6 cellular contexts compared by ENCODE assay signal in the genomic region with DNA sequence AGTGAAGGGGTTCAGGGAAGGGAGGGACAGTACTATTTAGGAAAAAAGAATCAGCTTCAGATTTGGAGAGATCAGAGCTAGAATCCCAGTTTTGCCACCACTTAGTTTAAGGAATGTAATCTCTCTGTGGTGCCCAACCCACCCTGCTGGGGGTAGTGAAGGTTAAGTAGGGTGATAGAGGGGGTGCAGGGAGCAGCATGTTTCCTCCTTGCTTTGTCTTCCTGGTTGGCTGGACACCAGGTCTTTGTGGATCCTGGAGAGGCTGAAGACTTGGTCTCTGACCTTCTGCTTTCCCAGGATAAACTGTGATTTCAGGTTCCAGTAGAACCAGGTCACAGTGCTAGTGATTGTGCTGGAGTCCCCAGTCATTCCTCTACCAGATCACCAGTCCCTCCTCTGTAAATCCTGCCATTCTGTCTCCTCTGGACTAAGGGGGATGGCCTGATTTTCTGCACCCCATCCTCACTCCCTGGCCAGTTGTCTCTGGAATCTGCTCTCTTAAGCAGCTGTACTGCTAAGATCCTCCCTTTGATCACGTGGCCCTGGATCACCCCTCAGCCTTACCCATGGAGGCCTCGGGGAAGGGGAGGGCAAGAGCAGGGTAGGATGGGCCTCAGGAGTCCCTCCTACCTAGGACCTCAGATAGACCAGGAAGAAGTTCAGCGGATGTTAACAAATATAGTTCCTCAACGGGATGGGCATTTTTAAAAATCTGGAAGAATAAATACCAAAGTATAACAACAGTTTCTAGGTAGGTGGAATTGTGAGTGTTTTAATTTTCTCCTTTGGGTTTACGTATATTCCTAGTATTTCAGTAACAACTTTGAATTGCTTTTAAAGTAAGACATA. TPM values are rescaled to one million over a fixed set of nuclear protein-coding genes. Genes with fewer than 3 reads are reported as not detected.
A peak's percentile ranks its signal among the peaks of the same experiment; 100 is the strongest.
DNase-seq lines count a peak whose midpoint lies in the region; ATAC-seq lines count a peak whose summit lies in the region.

No MANE protein-coding gene starts in this region.

- DNase-seq in HT-29 (ENCODE audit: low spot score) = peak; percentile 69
- DNase-seq in posterior vena cava (ENCODE audit: low spot score) = peak; percentile 82
- no peak for DNase-seq in activated T-cell treated with anti-CD3 and anti-CD28 coated beads, Interleukin-2, amount 50 U/mL, for 72 hours
- DNase-seq in activated CD4-positive, alpha-beta T cell treated with anti-CD3 and anti-CD28 coated beads, Interleukin-2, amount 50 U/mL, for 1 hour = no peak

- no peak for ATAC-seq in activated T-cell treated with anti-CD3 and anti-CD28 coated beads, Interleukin-2, amount 50 U/mL, for 72 hours (replicated peaks in 1 of 2)
- ATAC-seq in HG03571 (IDR thresholded peaks at IDR 0.05; ENCODE audit: unreplicated experiment) = no peak

- peaks cover 19% of the 10 kb centered on the region for H3K36me3 Mint-ChIP-seq in dendritic cell treated with granulocyte-macrophage colony-stimulating factor and Interleukin-4, amounts not matched to agents 40 ng/mL and 50 ng/mL, for 4 days (ENCODE audit: low read depth)
- H3K36me3 Mint-ChIP-seq in activated T-cell treated with anti-CD3 and anti-CD28 coated beads, Interleukin-2, amount 50 U/mL, for 72 hours (ENCODE audit: insufficient read depth in 2 of 2) = peaks cover 0 to 4% of the 10 kb centered on the region in 2 donors

- no peaks in the 10 kb centered on the region for H3K27me3 Mint-ChIP-seq in dendritic cell treated with granulocyte-macrophage colony-stimulating factor and Interleukin-4, amounts not matched to agents 40 ng/mL and 50 ng/mL, for 4 days
- no peaks in the 10 kb centered on the region for H3K27me3 Mint-ChIP-seq in activated T-cell treated with anti-CD3 and anti-CD28 coated beads, Interleukin-2, amount 50 U/mL, for 72 hours (ENCODE audit: low read depth)

- intact Hi-C loops in dendritic cell treated with granulocyte-macrophage colony-stimulating factor and Interleukin-4, amounts not matched to agents 40 ng/mL and 50 ng/mL, for 4 days (cut with micrococcal nuclease) = no loop called here
- intact Hi-C loops in posterior vena cava (cut with DNase I) = no loop called here

- peak overlapping the region; percentile 37 for H3K4me3 Mint-ChIP-seq in dendritic cell treated with granulocyte-macrophage colony-stimulating factor and Interleukin-4, amounts not matched to agents 40 ng/mL and 50 ng/mL, for 4 days
- H3K4me3 Mint-ChIP-seq in activated T-cell treated with anti-CD3 and anti-CD28 coated beads, Interleukin-2, amount 50 U/mL, for 72 hours = no peak overlapping the region

- peak overlapping the region; percentile 68 for H3K27ac Mint-ChIP-seq in dendritic cell treated with granulocyte-macrophage colony-stimulating factor and Interleukin-4, amounts not matched to agents 40 ng/mL and 50 ng/mL, for 4 days
- no peak overlapping the region for H3K27ac Mint-ChIP-seq in activated T-cell treated with anti-CD3 and anti-CD28 coated beads, Interleukin-2, amount 50 U/mL, for 72 hours

- peaks cover 74% of the 10 kb centered on the region for H3K4me1 Mint-ChIP-seq in dendritic cell treated with granulocyte-macrophage colony-stimulating factor and Interleukin-4, amounts not matched to agents 40 ng/mL and 50 ng/mL, for 4 days (ENCODE audit: low read depth)
- H3K4me1 Mint-ChIP-seq in activated T-cell treated with anti-CD3 and anti-CD28 coated beads, Interleukin-2, amount 50 U/mL, for 72 hours (ENCODE audit: low read depth) = peaks cover 51% of the 10 kb centered on the region

- no peaks in the 10 kb centered on the region for H3K9me3 Mint-ChIP-seq in dendritic cell treated with granulocyte-macrophage colony-stimulating factor and Interleukin-4, amounts not matched to agents 40 ng/mL and 50 ng/mL, for 4 days
- no peaks in the 10 kb centered on the region for H3K9me3 Mint-ChIP-seq in activated T-cell treated with anti-CD3 and anti-CD28 coated beads, Interleukin-2, amount 50 U/mL, for 72 hours

RNA-seq across cellular contexts. Expression of a gene that starts 3.1 kb away (rescaled TPM):
- 0.84 and 3.2 TPM in 2 replicates for total RNA-seq in HT-29 (2014; rRNA removed; shearing (Covaris generic))
- total RNA-seq in posterior vena cava = 10 to 100 TPM; 21.7 to 29.4 TPM
- 10 to 100 TPM; 18.8 to 23.7 TPM for total RNA-seq in activated T-cell treated with anti-CD3 and anti-CD28 coated beads, Interleukin-2, amount 50 U/mL, for 72 hours

RNA-seq across cellular contexts. Expression of a gene that starts 5.0 kb away (rescaled TPM):
- total RNA-seq in HT-29 (2014; rRNA removed; shearing (Covaris generic)) = 68.9 and 89.2 TPM in 2 replicates
- total RNA-seq in posterior vena cava = 10 to 100 TPM; 12.8 to 16.8 TPM
- total RNA-seq in activated T-cell treated with anti-CD3 and anti-CD28 coated beads, Interleukin-2, amount 50 U/mL, for 72 hours = 10 to 100 TPM; 37.7 to 40.7 TPM

RNA-seq across cellular contexts. Expression of a gene that starts 11.2 kb away (rescaled TPM):
- total RNA-seq in HT-29 (2014; rRNA removed; shearing (Covaris generic)) = not detected in 2 replicates
- total RNA-seq in posterior vena cava = not detected
- 1 to 10 TPM in 1 of 2 donors, not detected in 1; 1.3 TPM for total RNA-seq in activated T-cell treated with anti-CD3 and anti-CD28 coated beads, Interleukin-2, amount 50 U/mL, for 72 hours

RNA-seq across cellular contexts. Expression of a gene that starts 44.2 kb away (rescaled TPM):
- total RNA-seq in HT-29 (2014; rRNA removed; shearing (Covaris generic)) = 127 and 135 TPM in 2 replicates
- total RNA-seq in posterior vena cava = 100 to 1,000 TPM; 500 to 501 TPM
- 1,000 to 10,000 TPM; 1,155 to 1,265 TPM for total RNA-seq in activated T-cell treated with anti-CD3 and anti-CD28 coated beads, Interleukin-2, amount 50 U/mL, for 72 hours

RNA-seq across cellular contexts. Expression of a gene that starts 54.6 kb away (rescaled TPM):
- 122 and 134 TPM in 2 replicates for total RNA-seq in HT-29 (2014; rRNA removed; shearing (Covaris generic))
- total RNA-seq in posterior vena cava = 100 to 1,000 TPM in 1 of 2 donors, 10 to 100 TPM in 1; 99.1 to 102 TPM
- total RNA-seq in activated T-cell treated with anti-CD3 and anti-CD28 coated beads, Interleukin-2, amount 50 U/mL, for 72 hours = 100 to 1,000 TPM; 109 to 145 TPM

Comparison
In these comparisons a context has a peak if more than half of its experiments do, and no peak if none do; other contexts are left out.
1. DNase-seq: peak in HT-29 (single experiment) and posterior vena cava (single experiment); none in activated T-cell treated with anti-CD3 and anti-CD28 coated beads, Interleukin-2, amount 50 U/mL, for 72 hours (0 of 2) and activated CD4-positive, alpha-beta T cell treated with anti-CD3 and anti-CD28 coated beads, Interleukin-2, amount 50 U/mL, for 1 hour (single experiment).